In genomic region chr10:33248638-33249037, GRCh38 we compare ENCODE assay signal across 7 cellular contexts.
DNase-seq lines count a peak whose midpoint lies in the region; ATAC-seq, FAIRE-seq and TF ChIP-seq lines count a peak whose summit lies in the region.

No MANE protein-coding gene starts in this region.

- H3K9me3 ChIP-seq in keratinocyte (ENCODE audit: control insufficient read depth, low read depth, low read length) = no peaks in the 10 kb centered on the region
- no peaks in the 10 kb centered on the region for H3K9me3 ChIP-seq in Karpas-422 (ENCODE audit: low read length)

- H4K20me1 ChIP-seq in keratinocyte (ENCODE audit: control insufficient read depth, extremely low read depth, insufficient read depth, low read length) = no peaks in the 10 kb centered on the region
- no peaks in the 10 kb centered on the region for H4K20me1 ChIP-seq in Karpas-422 (ENCODE audit: insufficient read depth, low read depth, low read length)

- H3K9me2 ChIP-seq in Karpas-422 (replicated peaks; ENCODE audit: insufficient read depth, low read length) = no peaks in the 10 kb centered on the region

- no peak for TF ChIP-seq POLR2A in GM18505 (IDR thresholded peaks at IDR 0.05; ENCODE audit: borderline replicate concordance, extremely low read depth, insufficient read depth, insufficient read length)

- peaks cover 2% of the 10 kb centered on the region for H3K36me3 Mint-ChIP-seq in activated CD4-positive, alpha-beta memory T cell treated with anti-CD3 and anti-CD28 coated beads for 36 hours

- peaks cover 44% of the 10 kb centered on the region for H3K4me1 ChIP-seq in keratinocyte (ENCODE audit: control insufficient read depth, extremely low read depth, insufficient read depth, low read length)
- peaks cover 26% of the 10 kb centered on the region for H3K4me1 ChIP-seq in Karpas-422 (ENCODE audit: low read length)

- no peaks in the 10 kb centered on the region for H3K9me1 ChIP-seq in keratinocyte (ENCODE audit: control insufficient read depth, extremely low read depth, insufficient read depth, low read length)

- H3K27me3 ChIP-seq in keratinocyte (ENCODE audit: control insufficient read depth, extremely low read depth, insufficient read depth, low read length) (no peaks in the 10 kb centered on the region), Karpas-422 (ENCODE audit: low read length) (no peaks in the 10 kb centered on the region)

- H3K4me3 ChIP-seq in keratinocyte (ENCODE audit: control insufficient read depth in 2 of 3, extremely low read depth in 1 of 3, insufficient read depth in 2 of 3, low read depth in 1 of 3, low read length in 3 of 3) (no peak overlapping the region), Karpas-422 (ENCODE audit: low read length) (no peak overlapping the region)

- H3K79me2 ChIP-seq in keratinocyte (ENCODE audit: control insufficient read depth, insufficient read depth, low read length) (peaks cover 7% of the 10 kb centered on the region), Karpas-422 (ENCODE audit: low read length) (no peaks in the 10 kb centered on the region)

- dilution Hi-C loops in keratinocyte (cut with MboI; ENCODE audit: extremely low pct_ligation_motif_present, low sequenced_read_pairs) = no loop called here

- peaks cover 60% of the 10 kb centered on the region for H3K4me1 Mint-ChIP-seq in activated CD4-positive, alpha-beta memory T cell treated with anti-CD3 and anti-CD28 coated beads for 36 hours (ENCODE audit: low read depth)

- peak; percentile 97 for FAIRE-seq in keratinocyte (lab: Jason Lieb, UNC)

- no peak for DNase-seq in activated CD4-positive, alpha-beta memory T cell treated with anti-CD3 and anti-CD28 coated beads for 36 hours
- DNase-seq in keratinocyte (ENCODE audit: low read depth, low spot score) = no peak
- no peak for DNase-seq in Karpas-422
- DNase-seq in nucleus accumbens (lab: John Stamatoyannopoulos, UW) = no peak

- peaks cover 10% of the 10 kb centered on the region for H3K9me3 Mint-ChIP-seq in activated CD4-positive, alpha-beta memory T cell treated with anti-CD3 and anti-CD28 coated beads for 36 hours

- no peak overlapping the region for H3K9ac ChIP-seq in keratinocyte (ENCODE audit: control insufficient read depth, extremely low read depth, insufficient read depth, low read length)
- H3K9ac ChIP-seq in Karpas-422 (ENCODE audit: low read length) = no peak overlapping the region

- intact Hi-C loops in activated CD4-positive, alpha-beta memory T cell treated with anti-CD3 and anti-CD28 coated beads for 36 hours (cut with micrococcal nuclease) = loop anchor here (1.0 kb wide), 2 partner anchors 17 to 130 kb away; no protein-coding TSS in a partner anchor

- CTCF ChIA-PET in activated CD4-positive, alpha-beta memory T cell treated with anti-CD3 and anti-CD28 coated beads for 36 hours (lab: Charles Lee) = interaction anchor here (1.0 kb wide), 1 partner anchor 55 kb away, joined by 3 read pairs; no protein-coding TSS in a partner anchor

- TF ChIP-seq CTCF in keratinocyte (optimal IDR thresholded peaks at IDR 0.05 in 1 of 3, IDR thresholded peaks at IDR 0.05 in 1 of 3, conservative IDR thresholded peaks at IDR 0.05 in 1 of 3; ENCODE audit: extremely low read depth in 1 of 3, insufficient read depth in 2 of 3, low read length in 3 of 3) = no peak

- POLR2A ChIA-PET in activated CD4-positive, alpha-beta memory T cell treated with anti-CD3 and anti-CD28 coated beads for 36 hours (lab: Charles Lee) = interaction anchor here (0.8 to 1.3 kb wide), 2 partner anchors 15 to 117 kb away, joined by 3 read pairs; no protein-coding TSS in a partner anchor

- H3K27ac Mint-ChIP-seq in activated CD4-positive, alpha-beta memory T cell treated with anti-CD3 and anti-CD28 coated beads for 36 hours = peak overlapping the region; percentile 64

- H3K4me2 ChIP-seq in keratinocyte (ENCODE audit: control insufficient read depth, extremely low read depth, insufficient read depth, low read depth, low read length) (peak overlapping the region; percentile 58), Karpas-422 (ENCODE audit: low read depth, low read length, poor library complexity, severe bottlenecking) (no peak overlapping the region)

- ATAC-seq in GM18870 (IDR thresholded peaks at IDR 0.05; ENCODE audit: unreplicated experiment) (peak; percentile 77), HG03442 (IDR thresholded peaks at IDR 0.05; ENCODE audit: unreplicated experiment) (peak; percentile 75), GM18505 (IDR thresholded peaks at IDR 0.05; ENCODE audit: unreplicated experiment) (no peak)

- H3K27ac ChIP-seq in keratinocyte (ENCODE audit: control insufficient read depth, insufficient read depth, low read length) = peak overlapping the region; percentile 71
- no peak overlapping the region for H3K27ac ChIP-seq in Karpas-422 (ENCODE audit: low read length)

- H3K36me3 ChIP-seq in keratinocyte (ENCODE audit: control insufficient read depth in 2 of 2, extremely low read depth in 1 of 2, insufficient read depth in 2 of 2, low read length in 2 of 2) = peaks cover 4 to 23% of the 10 kb centered on the region in 2 experiments
- no peaks in the 10 kb centered on the region for H3K36me3 ChIP-seq in Karpas-422 (ENCODE audit: insufficient read depth, low read length)

- peaks cover 11% of the 10 kb centered on the region for H3K27me3 Mint-ChIP-seq in activated CD4-positive, alpha-beta memory T cell treated with anti-CD3 and anti-CD28 coated beads for 36 hours

- peak overlapping the region; percentile 38 for H3K4me3 Mint-ChIP-seq in activated CD4-positive, alpha-beta memory T cell treated with anti-CD3 and anti-CD28 coated beads for 36 hours

- no peak overlapping the region for H2AFZ ChIP-seq in keratinocyte (ENCODE audit: control insufficient read depth, low read length)
- no peak overlapping the region for H2AFZ ChIP-seq in Karpas-422 (ENCODE audit: low read length)
